Comparison of ENCODE assay signal across 8 cellular contexts in the genomic region with DNA sequence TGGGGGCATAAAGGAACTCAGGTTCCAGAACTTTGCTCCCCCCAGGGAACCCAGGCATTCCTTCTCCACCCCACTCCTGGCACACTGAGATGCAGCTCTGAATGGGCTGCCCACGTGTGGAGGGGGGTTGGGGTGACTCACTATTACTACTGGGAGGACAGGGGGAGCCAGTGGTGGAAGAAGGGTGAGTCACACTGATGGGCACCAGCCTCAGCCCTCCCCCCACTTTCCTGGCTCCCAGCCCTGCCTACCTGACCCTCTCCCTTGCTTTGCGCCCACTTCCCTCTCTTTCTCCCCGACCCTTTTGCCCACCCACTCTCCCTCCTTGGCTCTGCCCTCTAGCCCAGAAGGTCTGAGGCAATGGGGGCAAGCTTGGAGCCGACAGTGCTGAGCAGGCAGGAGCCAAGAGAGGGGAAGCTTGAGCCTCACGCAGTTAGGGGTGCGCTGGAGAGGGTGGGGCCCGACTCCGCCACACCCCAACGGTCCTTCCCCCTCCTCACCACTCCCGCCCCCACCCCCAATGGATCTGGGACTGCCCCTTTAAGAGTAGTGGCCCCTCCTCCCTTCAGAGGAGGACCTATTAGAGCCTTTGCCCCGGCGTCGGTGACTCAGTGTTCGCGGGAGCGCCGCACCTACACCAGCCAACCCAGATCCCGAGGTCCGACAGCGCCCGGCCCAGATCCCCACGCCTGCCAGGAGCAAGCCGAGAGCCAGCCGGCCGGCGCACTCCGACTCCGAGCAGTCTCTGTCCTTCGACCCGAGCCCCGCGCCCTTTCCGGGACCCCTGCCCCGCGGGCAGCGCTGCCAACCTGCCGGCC. TPM values are rescaled to one million over a fixed set of nuclear protein-coding genes. Genes with fewer than 3 reads are reported as not detected.
A peak's percentile ranks its signal among the peaks of the same experiment; 100 is the strongest.
DNase-seq lines count a peak whose midpoint lies in the region; ATAC-seq, FAIRE-seq and TF ChIP-seq lines count a peak whose summit lies in the region.

A gene (plus strand): TSS at position 611 of the 818 bp plus-strand sequence. CDS start 208 bp downstream, outside the sequence.

- H3K9me3 ChIP-seq in HepG2 (ENCODE audit: low read length), result no peaks in the 10 kb centered on the region

- BruUV-seq in HepG2 (replicated peaks; lab: Mats Ljungman, UMichigan), result no TSS peak

- in situ Hi-C loops in ACHN (cut with HindIII; ENCODE audit: low pct_ligation_motif_present, low pct_unique_long_range_greater_than_20kb, low sequenced_read_pairs) (no loop called here), HepG2 (cut with HindIII; ENCODE audit: extremely low pct_ligation_motif_present, low pct_unique_long_range_greater_than_20kb) (no loop called here)

- peaks cover 43% of the 10 kb centered on the region for H3K79me2 ChIP-seq in HepG2 (ENCODE audit: insufficient read depth, low read length)

- POLR2A ChIA-PET in HepG2 (lab: Yijun Ruan, JAX), result interaction anchor here (0.9 to 6.1 kb wide), 8 partner anchors 9 to 343 kb away, joined by 3 to 90 read pairs (median 8); no protein-coding TSS in a partner anchor

- 5% methylated on average over 5 of the region's 37 CpGs for WGBS in HepG2 (ENCODE audit: low lambda C conversion rate)

- H3K9ac ChIP-seq in HepG2 (ENCODE audit: insufficient read depth, low read depth, low read length), result peak within 1 kb of the TSS; percentile 94

- no peaks in the 10 kb centered on the region for H3K36me3 ChIP-seq in HepG2 (replicated peaks in 1 of 2; ENCODE audit: control insufficient read depth in 1 of 2, insufficient read depth in 2 of 2, low read length in 2 of 2)

- no peak for FAIRE-seq in HepG2 (lab: Jason Lieb, UNC)

- TF ChIP-seq POLR2A in HepG2 (IDR thresholded peaks at IDR 0.05; ENCODE audit: insufficient read depth in 1 of 2, low read depth in 2 of 2, low read length in 2 of 2), result peak in 1 of 2 experiments; percentile 90; a peak in 2 of 4 replicates

- H3K4me2 ChIP-seq in HepG2 (ENCODE audit: low read depth, low read length), result peak within 1 kb of the TSS; percentile 80

- ATAC-seq in GM18909 (IDR thresholded peaks at IDR 0.05; ENCODE audit: poor library complexity, unreplicated experiment), result peak; percentile 68
- ATAC-seq in HG03378 (IDR thresholded peaks at IDR 0.05; ENCODE audit: unreplicated experiment), result peak; percentile 49
- ATAC-seq in HepG2, result peak; percentile 81

- H4K20me1 ChIP-seq in HepG2 (ENCODE audit: insufficient read depth, low read length), result peaks cover 6% of the 10 kb centered on the region; the same call in 1 of the 2 replicates

- CTCF ChIA-PET in HepG2 (lab: Yijun Ruan, JAX; ENCODE audit: low intra/inter-chr PET ratio, low total read pairs), result no interaction called here

- H3K27ac ChIP-seq in HepG2 (ENCODE audit: extremely low read length, insufficient read depth, low read length), result peak within 1 kb of the TSS; percentile 81

- TF ChIP-seq EP300 in HepG2 (IDR thresholded peaks at IDR 0.05; ENCODE audit: low read depth in 2 of 2, low read length in 2 of 2) (no peak), HepG2 (CRISPR knock-in tag; IDR thresholded peaks at IDR 0.05; ENCODE audit: borderline replicate concordance) (no peak)

- no peak for TF ChIP-seq RAD21 in HepG2 (CRISPR knock-in tag; IDR thresholded peaks at IDR 0.05)

- H2AFZ ChIP-seq in HepG2 (ENCODE audit: low read length), result no peak within 1 kb of the TSS

- intact Hi-C loops in HepG2 (cut with micrococcal nuclease; ENCODE audit: unreplicated experiment), result loop anchor here (2.0 kb wide), 1 partner anchor 16 kb away; no protein-coding TSS in a partner anchor

- DNase-seq in ACHN, result peak; percentile 98
- peak; percentile 67 for DNase-seq in NCI-H510A treated with DMSO at 0.1 percent for 48 hours (lab: John Stamatoyannopoulos, UW)
- DNase-seq in activated CD4-positive, alpha-beta T cell treated with anti-CD3 and anti-CD28 coated beads, Interleukin-2, amount 50 U/mL, for 24 hours (ENCODE audit: low read depth in 1 of 2, low spot score in 1 of 2), result peak; percentile 56 to 73
- DNase-seq in dermis blood vessel endothelial cell, result peak; percentile 94
- peak; percentile 75 for DNase-seq in HepG2 (ENCODE audit: low spot score)
- DNase-seq in stimulated activated CD4-positive, alpha-beta T cell treated with anti-CD3 and anti-CD28 coated beads, Interleukin-4, amount 100 ng/mL, for 24 hours, result peak; percentile 86

- H3K27me3 ChIP-seq in HepG2 (ENCODE audit: control insufficient read depth in 1 of 2, insufficient read depth in 2 of 2, low read length in 2 of 2), result no peaks in the 10 kb centered on the region; a peak in 1 of 5 replicates

- H3K4me3 ChIP-seq in HepG2 (replicated peaks in 1 of 3; ENCODE audit: insufficient read depth in 1 of 3, low read depth in 2 of 3, low read length in 3 of 3), result peak within 1 kb of the TSS; percentile 78 to 92 (median 83)

- TF ChIP-seq CTCF in HepG2 (CRISPR knock-in tag; IDR thresholded peaks at IDR 0.05), result 0 out of 2 replicates have a peak, but pooled peaks have one; percentile 17

- H3K4me1 ChIP-seq in HepG2 (ENCODE audit: insufficient read depth, low read length), result peaks cover 68% of the 10 kb centered on the region

TF ChIP-seq in HepG2, 621 proteins besides CTCF, POLR2A, EP300 and RAD21 (continues in another document):
- TF ChIP-seq, protein P1, sequence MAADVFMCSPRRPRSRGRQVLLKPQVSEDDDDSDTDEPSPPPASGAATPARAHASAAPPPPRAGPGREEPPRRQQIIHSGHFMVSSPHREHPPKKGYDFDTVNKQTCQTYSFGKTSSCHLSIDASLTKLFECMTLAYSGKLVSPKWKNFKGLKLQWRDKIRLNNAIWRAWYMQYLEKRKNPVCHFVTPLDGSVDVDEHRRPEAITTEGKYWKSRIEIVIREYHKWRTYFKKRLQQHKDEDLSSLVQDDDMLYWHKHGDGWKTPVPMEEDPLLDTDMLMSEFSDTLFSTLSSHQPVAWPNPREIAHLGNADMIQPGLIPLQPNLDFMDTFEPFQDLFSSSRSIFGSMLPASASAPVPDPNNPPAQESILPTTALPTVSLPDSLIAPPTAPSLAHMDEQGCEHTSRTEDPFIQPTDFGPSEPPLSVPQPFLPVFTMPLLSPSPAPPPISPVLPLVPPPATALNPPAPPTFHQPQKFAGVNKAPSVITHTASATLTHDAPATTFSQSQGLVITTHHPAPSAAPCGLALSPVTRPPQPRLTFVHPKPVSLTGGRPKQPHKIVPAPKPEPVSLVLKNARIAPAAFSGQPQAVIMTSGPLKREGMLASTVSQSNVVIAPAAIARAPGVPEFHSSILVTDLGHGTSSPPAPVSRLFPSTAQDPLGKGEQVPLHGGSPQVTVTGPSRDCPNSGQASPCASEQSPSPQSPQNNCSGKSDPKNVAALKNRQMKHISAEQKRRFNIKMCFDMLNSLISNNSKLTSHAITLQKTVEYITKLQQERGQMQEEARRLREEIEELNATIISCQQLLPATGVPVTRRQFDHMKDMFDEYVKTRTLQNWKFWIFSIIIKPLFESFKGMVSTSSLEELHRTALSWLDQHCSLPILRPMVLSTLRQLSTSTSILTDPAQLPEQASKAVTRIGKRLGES (CRISPR knock-in tag; IDR thresholded peaks at IDR 0.05; ENCODE audit: borderline replicate concordance), result no peak
- TF ChIP-seq ZNF446 (CRISPR knock-in tag; IDR thresholded peaks at IDR 0.05) (no peak), KDM5B (CRISPR knock-in tag; IDR thresholded peaks at IDR 0.05; ENCODE audit: borderline replicate concordance) (peak; percentile 45; the same call in 1 of the 2 replicates), CEBPB (IDR thresholded peaks at IDR 0.05; ENCODE audit: borderline replicate concordance, low read depth, low read length) (no peak), KLF9 (CRISPR knock-in tag; IDR thresholded peaks at IDR 0.05; ENCODE audit: low read depth) (no peak; the same call in 1 of the 2 replicates)
- TF ChIP-seq, protein P2, sequence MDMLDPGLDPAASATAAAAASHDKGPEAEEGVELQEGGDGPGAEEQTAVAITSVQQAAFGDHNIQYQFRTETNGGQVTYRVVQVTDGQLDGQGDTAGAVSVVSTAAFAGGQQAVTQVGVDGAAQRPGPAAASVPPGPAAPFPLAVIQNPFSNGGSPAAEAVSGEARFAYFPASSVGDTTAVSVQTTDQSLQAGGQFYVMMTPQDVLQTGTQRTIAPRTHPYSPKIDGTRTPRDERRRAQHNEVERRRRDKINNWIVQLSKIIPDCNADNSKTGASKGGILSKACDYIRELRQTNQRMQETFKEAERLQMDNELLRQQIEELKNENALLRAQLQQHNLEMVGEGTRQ (IDR thresholded peaks at IDR 0.05; ENCODE audit: low read depth, low read length), result peak; percentile 23; the same call in 1 of the 2 replicates
- TF ChIP-seq, protein P2 (CRISPR knock-in tag; IDR thresholded peaks at IDR 0.05; ENCODE audit: borderline replicate concordance), result no peak

RNA-seq across cellular contexts. Expression of the gene that starts here (rescaled TPM):
- 502 and 945 TPM in 2 replicates for total RNA-seq in dermis blood vessel endothelial cell
- total RNA-seq in HepG2 (2016; rRNA removed; fragmentation: Illumina TruSeq; extraction: Trizol), result 190 and 225 TPM in 2 replicates
- total RNA-seq in HepG2 (2016; cell fraction: cytosol; rRNA removed; fragmentation: Illumina TruSeq; extraction: Trizol; ENCODE audit: low read depth), result 16.7 and 20.3 TPM in 2 replicates
- total RNA-seq in HepG2 (2016; cell fraction: insoluble cytoplasmic fraction; rRNA removed; fragmentation: Illumina TruSeq; extraction: Trizol), result 150 and 214 TPM in 2 replicates
- total RNA-seq in HepG2 (2016; cell fraction: membrane; rRNA removed; fragmentation: Illumina TruSeq; extraction: Trizol), result 22.8 and 26.6 TPM in 2 replicates
- total RNA-seq in HepG2 (2016; cell fraction: nucleus; rRNA removed; fragmentation: Illumina TruSeq; extraction: Trizol), result 106 and 117 TPM in 2 replicates
- 107 and 110 TPM in 2 replicates for polyA plus RNA-seq in HepG2 (2011; rRNA removed)
- polyA plus RNA-seq in HepG2 (2011; cell fraction: cytosol; rRNA removed), result 79.6 and 122 TPM in 2 replicates
- polyA plus RNA-seq in HepG2 (2011; cell fraction: nucleus; rRNA removed), result 236 and 366 TPM in 2 replicates
- polyA plus RNA-seq in HepG2 (2012), result 86.7 and 101 TPM in 2 replicates
- polyA plus RNA-seq in HepG2 (2016; cell fraction: cytosol; fragmentation: Illumina TruSeq; extraction: Trizol; ENCODE audit: low read depth), result 11.1 and 13.2 TPM in 2 replicates
- 143 and 179 TPM in 2 replicates for polyA plus RNA-seq in HepG2 (2016; cell fraction: insoluble cytoplasmic fraction; fragmentation: Illumina TruSeq; extraction: Trizol; ENCODE audit: low read depth)
- 12.6 and 16.9 TPM in 2 replicates for polyA plus RNA-seq in HepG2 (2016; cell fraction: membrane; fragmentation: Illumina TruSeq; extraction: Trizol; ENCODE audit: low read depth)
- polyA plus RNA-seq in HepG2 (2016; cell fraction: nucleus; fragmentation: Illumina TruSeq; extraction: Trizol; ENCODE audit: insufficient read depth, low read depth), result 177 and 182 TPM in 2 replicates
- polyA minus RNA-seq in HepG2 (2011; rRNA and poly(A)+ RNA removed; ENCODE audit: low replicate concordance), result 159 and 307 TPM in 2 replicates
- 120 and 130 TPM in 2 replicates for polyA minus RNA-seq in HepG2 (2011; cell fraction: cytosol; rRNA and poly(A)+ RNA removed)
- 67.7 and 70.4 TPM in 2 replicates for polyA minus RNA-seq in HepG2 (2011; cell fraction: nucleus; rRNA and poly(A)+ RNA removed)

Comparison
In these comparisons a context has a peak if more than half of its experiments do, and no peak if none do; other contexts are left out.
1. Peak in every context shown above with its lines: DNase-seq, ATAC-seq, H3K4me3 ChIP-seq and H3K27ac ChIP-seq.